In genomic region chr15:57235865-57236264, GRCh38 we compare ENCODE assay signal across 1 cellular context.
TF ChIP-seq lines count a peak whose summit lies in the region.

No MANE protein-coding gene starts in this region.

TF ChIP-seq in K562, 482 proteins besides CTCF, POLR2A, EP300 and RAD21 (continued from another document):
- TF ChIP-seq E2F4 (CRISPR knock-in tag; IDR thresholded peaks at IDR 0.05; ENCODE audit: low read depth) = no peak
TF ChIP-seq in K562: peak in this region for 5.
